Comparison of ENCODE assay signal across 25 cellular contexts in genomic region chr12:120140603-120141002, GRCh38.
"Had no signal": no experiment of that assay in that cellular context is flagged by ENCODE, and none has a peak within 500 bp of the region (broad histone marks: within the 10 kb centered on the region; RNA-seq: fewer than 3 reads in every experiment).

No MANE protein-coding gene starts in this region.

- H3K4me3 ChIP-seq: breast epithelium, hepatocyte, left lung, pancreas, right lobe of liver, testis, uterus had no signal

- FAIRE-seq: pancreas, small intestine had no signal

- H3K27me3 ChIP-seq: breast epithelium, hepatocyte, left lung, neutrophil, pancreas, right lobe of liver, testis, uterus had no signal

- H3K4me1 Mint-ChIP-seq: activated B cell treated with CpG ODN at 0.5 μM for 24 hours; activated CD4-positive, alpha-beta T cell treated with anti-CD3 and anti-CD28 coated beads for 36 hours; immature natural killer cell; mesothelial cell of epicardium; natural killer cell had no signal

- DNase-seq: activated B cell treated with CpG ODN at 0.5 μM for 24 hours; activated CD4-positive, alpha-beta T cell treated with anti-CD3 and anti-CD28 coated beads for 36 hours; activated CD4-positive, alpha-beta T cell treated with anti-CD3 and anti-CD28 coated beads, Interleukin-2, amount 50 U/mL, for 4 hours; activated effector memory CD4-positive, alpha-beta T cell treated with Interleukin-2 at 50 U/mL for 16 hours; activated naive CD4-positive, alpha-beta T cell treated with anti-CD3 and anti-CD28 coated beads for 36 hours; activated T-cell treated with anti-CD3 and anti-CD28 coated beads, Interleukin-2, amount 50 U/mL, for 48 hours; cortex of kidney; foreskin melanocyte; immature natural killer cell; kidney glomerular epithelial cell; left lung; natural killer cell; pancreas; small intestine; stimulated activated CD4-positive, alpha-beta T cell treated with anti-CD3 and anti-CD28 coated beads, Interleukin-2, amount 100 ng/mL, for 24 hours; stimulated activated naive CD4-positive, alpha-beta T cell; T-helper 9 cell; testis; trophoblast cell; uterus had no signal

- H3K36me3 ChIP-seq: uterus had no signal

- ATAC-seq: activated CD4-positive, alpha-beta T cell treated with anti-CD3 and anti-CD28 coated beads for 36 hours; left lung; natural killer cell; pancreas; right lobe of liver had no signal

- H3K27ac ChIP-seq: breast epithelium, hepatocyte, left lung, neutrophil, pancreas, right lobe of liver, testis, uterus had no signal

- H3K4me1 ChIP-seq: breast epithelium, left lung, pancreas, right lobe of liver, testis, uterus had no signal

- H3K27me3 Mint-ChIP-seq: activated B cell treated with CpG ODN at 0.5 μM for 24 hours; activated CD4-positive, alpha-beta T cell treated with anti-CD3 and anti-CD28 coated beads for 36 hours had no signal

- H3K27ac Mint-ChIP-seq: activated B cell treated with CpG ODN at 0.5 μM for 24 hours; activated CD4-positive, alpha-beta T cell treated with anti-CD3 and anti-CD28 coated beads for 36 hours; activated naive CD4-positive, alpha-beta T cell treated with anti-CD3 and anti-CD28 coated beads for 36 hours; mesothelial cell of epicardium; natural killer cell had no signal

- H3K4me3 Mint-ChIP-seq: activated B cell treated with CpG ODN at 0.5 μM for 24 hours; activated CD4-positive, alpha-beta T cell treated with anti-CD3 and anti-CD28 coated beads for 36 hours; activated naive CD4-positive, alpha-beta T cell treated with anti-CD3 and anti-CD28 coated beads for 36 hours; immature natural killer cell; mesothelial cell of epicardium; natural killer cell had no signal

- H3K9me3 ChIP-seq: breast epithelium, left lung, neutrophil, pancreas, right lobe of liver, testis, uterus had no signal

- H2AFZ ChIP-seq: hepatocyte had no signal

- H3K79me2 ChIP-seq: hepatocyte had no signal

- H3K9me3 Mint-ChIP-seq: activated B cell treated with CpG ODN at 0.5 μM for 24 hours; activated naive CD4-positive, alpha-beta T cell treated with anti-CD3 and anti-CD28 coated beads for 36 hours; immature natural killer cell; mesothelial cell of epicardium; natural killer cell had no signal

- H3K4me2 ChIP-seq: hepatocyte had no signal
